17 cellular contexts compared by ENCODE assay signal in genomic region chr20:45827030-45827652, GRCh38. TPM values are rescaled to one million over a fixed set of nuclear protein-coding genes. Genes with fewer than 3 reads are reported as not detected.
DNase-seq lines count a peak whose midpoint lies in the region; ATAC-seq and TF ChIP-seq lines count a peak whose summit lies in the region.
"Had no signal": no experiment of that assay in that cellular context is flagged by ENCODE, and none has a peak within 500 bp of the region (broad histone marks: within the 10 kb centered on the region; RNA-seq: fewer than 3 reads in every experiment).

TNNC2 (minus strand) TSS chr20:45827312; CDS start chr20:45827248, 64 bp downstream.

- intact Hi-C loops in heart left ventricle (cut with DNase I): loop anchor here in 5 of 10 donors (5.0 to 10.0 kb wide), 2 partner anchors 130 to 138 kb away; no protein-coding TSS in a partner anchor
- intact Hi-C loops in cardiac septum (cut with DNase I): loop anchor here (10.0 kb wide), 1 partner anchor 138 kb away; no protein-coding TSS in a partner anchor
- intact Hi-C loops in esophagus squamous epithelium (cut with DNase I): no loop called here
- intact Hi-C loops in ovary (cut with DNase I): loop anchor here in 1 of 4 donors (10.0 kb wide), 1 partner anchor 138 kb away; no protein-coding TSS in a partner anchor
- intact Hi-C loops in body of pancreas (cut with DNase I): no loop called here

- H3K4me1 ChIP-seq in heart left ventricle: peaks cover 0 to 38% (median 24%) of the 10 kb centered on the region in 12 donors
- H3K4me1 ChIP-seq in esophagus squamous epithelium: peaks cover 18 to 62% (median 25%) of the 10 kb centered on the region in 3 donors
- H3K4me1 ChIP-seq in ovary (ENCODE audit: insufficient read depth): peaks cover 16% of the 10 kb centered on the region
- H3K4me1 ChIP-seq in upper lobe of left lung: peaks cover 15 to 28% (median 24%) of the 10 kb centered on the region in 4 donors
- H3K4me1 ChIP-seq in body of pancreas: peaks cover 18% of the 10 kb centered on the region

- TF ChIP-seq EP300 in ovary (IDR thresholded peaks at IDR 0.05) (no peak), upper lobe of left lung (IDR thresholded peaks at IDR 0.05) (no peak)

- no peaks in the 10 kb centered on the region for H3K36me3 ChIP-seq in heart left ventricle
- H3K36me3 ChIP-seq in esophagus squamous epithelium: no peaks in the 10 kb centered on the region
- H3K36me3 ChIP-seq in ovary: no peaks in the 10 kb centered on the region
- H3K36me3 ChIP-seq in upper lobe of left lung: no peaks in the 10 kb centered on the region
- no peaks in the 10 kb centered on the region for H3K36me3 ChIP-seq in body of pancreas (replicated peaks in 1 of 2; ENCODE audit: insufficient read depth in 1 of 2, low read depth in 2 of 2)

- no peak for TF ChIP-seq CTCF in heart left ventricle (IDR thresholded peaks at IDR 0.05)
- TF ChIP-seq CTCF in esophagus squamous epithelium (IDR thresholded peaks at IDR 0.05): no peak
- no peak for TF ChIP-seq CTCF in ovary (IDR thresholded peaks at IDR 0.05)
- no peak for TF ChIP-seq CTCF in upper lobe of left lung (IDR thresholded peaks at IDR 0.05)
- no peak for TF ChIP-seq CTCF in body of pancreas (IDR thresholded peaks at IDR 0.05)

- DNase-seq in heart left ventricle (no peak), cardiac septum (ENCODE audit: low spot score) (no peak), esophagus squamous epithelium (lab: John Stamatoyannopoulos, UW) (no peak), ovary (no peak), upper lobe of left lung (no peak), body of pancreas (no peak)
- DNase-seq: activated naive CD4-positive, alpha-beta T cell treated with anti-CD3 and anti-CD28 coated beads, Interleukin-2, amount 10 ng/mL, durations not matched to agents 7 days and 5 days; CD4-positive, alpha-beta memory T cell; kidney; NCI-H1694; T-helper 1 cell had no signal

- H3K9me3 ChIP-seq in heart left ventricle (no peaks in the 10 kb centered on the region), esophagus squamous epithelium (no peaks in the 10 kb centered on the region), ovary (no peaks in the 10 kb centered on the region), upper lobe of left lung (no peaks in the 10 kb centered on the region), body of pancreas (no peaks in the 10 kb centered on the region)
- H3K9me3 ChIP-seq: A549 had no signal

- TF ChIP-seq POLR2A in heart left ventricle (IDR thresholded peaks at IDR 0.05) (no peak), esophagus squamous epithelium (IDR thresholded peaks at IDR 0.05) (no peak), ovary (IDR thresholded peaks at IDR 0.05) (no peak), upper lobe of left lung (IDR thresholded peaks at IDR 0.05) (no peak), body of pancreas (IDR thresholded peaks at IDR 0.05) (no peak)

- H3K27me3 ChIP-seq in heart left ventricle (peaks cover 0 to 24% (median 19%) of the 10 kb centered on the region in 9 donors), esophagus squamous epithelium (peaks cover 0 to 25% (median 0%) of the 10 kb centered on the region in 4 donors), ovary (no peaks in the 10 kb centered on the region), upper lobe of left lung (peaks cover 0 to 20% (median 10%) of the 10 kb centered on the region in 4 donors), body of pancreas (peaks cover 0 to 7% of the 10 kb centered on the region in 2 donors)

- WGBS in heart left ventricle, 4 donors: 86 to 89% (median 88%) methylated on average over 7 to 8 of the region's 8 CpGs
- 80 to 88% methylated on average over 2 to 4 of the region's 8 CpGs for WGBS in esophagus squamous epithelium, 2 donors
- WGBS in ovary, 3 donors: 87 to 88% (median 88%) methylated on average over 8 of the region's 8 CpGs
- WGBS in upper lobe of left lung, 2 donors: 88 to 90% methylated on average over 4 to 8 of the region's 8 CpGs
- 78 to 90% methylated on average over 2 to 8 of the region's 8 CpGs for WGBS in body of pancreas, 2 donors

- H3K27ac ChIP-seq in heart left ventricle (peak within 1 kb of the TSS in 10 of 12 donors; percentile 14 to 74 (median 56)), esophagus squamous epithelium (peak within 1 kb of the TSS; percentile 21 to 90 (median 70)), ovary (peak within 1 kb of the TSS; percentile 49 to 82), upper lobe of left lung (peak within 1 kb of the TSS; percentile 3 to 70 (median 56)), body of pancreas (no peak within 1 kb of the TSS)

- no peak within 1 kb of the TSS for H3K4me3 ChIP-seq in heart left ventricle
- H3K4me3 ChIP-seq in esophagus squamous epithelium: no peak within 1 kb of the TSS
- no peak within 1 kb of the TSS for H3K4me3 ChIP-seq in ovary
- no peak within 1 kb of the TSS for H3K4me3 ChIP-seq in upper lobe of left lung
- H3K4me3 ChIP-seq in body of pancreas: no peak within 1 kb of the TSS
- H3K4me3 ChIP-seq: A549 had no signal

- ATAC-seq in heart left ventricle (no peak), upper lobe of left lung (ENCODE audit: low FRiP score in 2 of 2) (no peak), HG03039 (IDR thresholded peaks at IDR 0.05; ENCODE audit: unreplicated experiment) (no peak), body of pancreas (no peak), GM21526 (IDR thresholded peaks at IDR 0.05; ENCODE audit: low FRiP score, unreplicated experiment) (no peak)
- ATAC-seq: activated CD4-positive, CD25-positive, alpha-beta regulatory T cell treated with anti-CD3 and anti-CD28 coated beads, Interleukin-2, amount 50 U/mL, for 24 hours had no signal

RNA-seq across cellular contexts. Expression of gene TNNC2, which starts in this region (rescaled TPM):
- total RNA-seq in heart left ventricle (not detected), cardiac septum (not detected), esophagus squamous epithelium (1 to 10 TPM in 1 of 4 donors, not detected in 3; 1.1 TPM), ovary (1 to 10 TPM in 6 of 7 donors, not detected in 1; 1.9 to 3.7 (median 3.4) TPM), upper lobe of left lung (1 to 10 TPM in 1 of 6 donors, under 1 TPM in 2, not detected in 3; 0.37 to 1.1 (median 0.80) TPM), body of pancreas (not detected)
- polyA plus RNA-seq in heart left ventricle (under 1 TPM; 0.14 to 0.30 TPM), ovary (1 to 10 TPM; 1.5 to 3.6 TPM)
- total RNA-seq: CD4-positive, alpha-beta memory T cell; endothelial cell of umbilical vein; kidney; M059J had no signal

Comparison
In these comparisons a context has a peak if more than half of its experiments do, and no peak if none do; other contexts are left out.
1. H3K27ac ChIP-seq: peak in heart left ventricle (10 of 12), esophagus squamous epithelium (4 of 4), ovary (2 of 2) and upper lobe of left lung (4 of 4); none in body of pancreas (0 of 4).